ENCODE assay signal across 8 cellular contexts in genomic region chr12:57744194-57744776, GRCh38. TPM values are rescaled to one million over a fixed set of nuclear protein-coding genes. Genes with fewer than 3 reads are reported as not detected.
DNase-seq lines count a peak whose midpoint lies in the region; ATAC-seq, FAIRE-seq and TF ChIP-seq lines count a peak whose summit lies in the region.

No MANE protein-coding gene starts in this region.

- H3K27me3 ChIP-seq in K562 (ENCODE audit: control insufficient read depth in 2 of 2, insufficient read depth in 2 of 2, low read length in 2 of 2) (peaks cover 0 to 10% of the 10 kb centered on the region in 2 experiments; a peak in 2 of 5 replicates), keratinocyte (ENCODE audit: control insufficient read depth, extremely low read depth, insufficient read depth, low read length) (peaks cover 17% of the 10 kb centered on the region)

- peaks cover 19% of the 10 kb centered on the region for H3K36me3 Mint-ChIP-seq in T-cell

- in situ Hi-C loops in K562 (cut with MboI): loop anchor here (10.0 kb wide), 1 partner anchor 429 kb away; no protein-coding TSS in a partner anchor

- CTCF ChIA-PET in T-cell (lab: Charles Lee) (interaction anchor here (0.7 to 1.8 kb wide), 5 partner anchors 10 to 1188 kb away, joined by 3 to 11 read pairs (median 5); no protein-coding TSS in a partner anchor), K562 (lab: Yijun Ruan, JAX; ENCODE audit: low intra/inter-chr PET ratio) (no interaction called here)

- H3K4me1 Mint-ChIP-seq in T-cell: peaks cover 53 to 61% (median 57%) of the 10 kb centered on the region in 3 donors

- no peaks in the 10 kb centered on the region for H3K9me3 ChIP-seq in K562 (replicated peaks; ENCODE audit: control insufficient read depth, insufficient read depth, low read depth, low read length)
- H3K9me3 ChIP-seq in keratinocyte (ENCODE audit: control insufficient read depth, low read depth, low read length): no peaks in the 10 kb centered on the region

- H3K27ac Mint-ChIP-seq in T-cell: peak overlapping the region; percentile 96 to 98

- TF ChIP-seq RAD21 in K562 (CRISPR knock-in tag; conservative IDR thresholded peaks at IDR 0.05 in 1 of 2, IDR thresholded peaks at IDR 0.05 in 1 of 2): no peak

- H3K79me2 ChIP-seq in K562 (ENCODE audit: control insufficient read depth, insufficient read depth, low read length) (peaks cover 13% of the 10 kb centered on the region), keratinocyte (ENCODE audit: control insufficient read depth, insufficient read depth, low read length) (peaks cover 13% of the 10 kb centered on the region)

- WGBS in K562 (ENCODE audit: insufficient coverage, low coverage, missing lambda C conversion rate): 26% methylated on average over 21 of the region's 21 CpGs

- BruUV-seq in K562 (replicated peaks; lab: Mats Ljungman, UMichigan): no TSS peak

- H3K27me3 Mint-ChIP-seq in T-cell: no peaks in the 10 kb centered on the region

- H3K9ac ChIP-seq in K562 (ENCODE audit: insufficient read depth in 1 of 2, low read depth in 2 of 2, low read length in 2 of 2) (peak overlapping the region; percentile 88 to 95), keratinocyte (ENCODE audit: control insufficient read depth, extremely low read depth, insufficient read depth, low read length) (peak overlapping the region; percentile 99)

- dilution Hi-C loops in keratinocyte (cut with MboI; ENCODE audit: extremely low pct_ligation_motif_present, low sequenced_read_pairs): loop anchor here (25.0 kb wide), 1 partner anchor 157 kb away; the partner anchor contains the start of gene PIP4K2C

- no peaks in the 10 kb centered on the region for H4K20me1 ChIP-seq in K562 (replicated peaks; ENCODE audit: control insufficient read depth, insufficient read depth, low read length)
- no peaks in the 10 kb centered on the region for H4K20me1 ChIP-seq in keratinocyte (ENCODE audit: control insufficient read depth, extremely low read depth, insufficient read depth, low read length)

- ATAC-seq in GM19025 (IDR thresholded peaks at IDR 0.05; ENCODE audit: low read depth, unreplicated experiment) (peak; percentile 33), HG03159 (IDR thresholded peaks at IDR 0.05; ENCODE audit: unreplicated experiment) (peak; percentile 32), T-cell (replicated peaks in 1 of 4) (peak; percentile 8 to 46 (median 14)), K562 (peak; percentile 57)

- no peak for FAIRE-seq in K562 (lab: Jason Lieb, UNC)
- no peak for FAIRE-seq in keratinocyte (lab: Jason Lieb, UNC)

- POLR2A ChIA-PET in T-cell (lab: Charles Lee): interaction anchor here (0.6 to 1.4 kb wide), 3 partner anchors 10 to 195 kb away, joined by 3 to 5 read pairs (median 4); no protein-coding TSS in a partner anchor
- POLR2A ChIA-PET in K562 (lab: Yijun Ruan, JAX): interaction anchor here (0.6 to 2.5 kb wide), 15 partner anchors 9 to 229 kb away, joined by 3 to 15 read pairs (median 4); partner anchors contain the start of genes CYP27B1, DDIT3, EEF1AKMT3 and METTL1

- H3K36me3 ChIP-seq in K562 (ENCODE audit: control insufficient read depth, insufficient read depth, low read length) (peaks cover 34% of the 10 kb centered on the region), keratinocyte (ENCODE audit: control insufficient read depth in 2 of 2, extremely low read depth in 1 of 2, insufficient read depth in 2 of 2, low read length in 2 of 2) (peaks cover 10% of the 10 kb centered on the region in 2 experiments)

- H3K4me2 ChIP-seq in K562 (ENCODE audit: insufficient read depth, low read length): peak overlapping the region; percentile 88
- H3K4me2 ChIP-seq in keratinocyte (ENCODE audit: control insufficient read depth, extremely low read depth, insufficient read depth, low read depth, low read length): peak overlapping the region; percentile 94

- H3K4me3 Mint-ChIP-seq in T-cell: peak overlapping the region; percentile 93 to 97 (median 94)

- no peaks in the 10 kb centered on the region for H3K9me1 ChIP-seq in K562 (ENCODE audit: control insufficient read depth, insufficient read depth, low read length)
- no peaks in the 10 kb centered on the region for H3K9me1 ChIP-seq in keratinocyte (ENCODE audit: control insufficient read depth, extremely low read depth, insufficient read depth, low read length)

- H3K4me3 ChIP-seq in K562 (peak overlapping the region; percentile 59), keratinocyte (ENCODE audit: control insufficient read depth in 2 of 3, extremely low read depth in 1 of 3, insufficient read depth in 2 of 3, low read depth in 1 of 3, low read length in 3 of 3) (peak overlapping the region; percentile 81 to 99 (median 97))

- H2AFZ ChIP-seq in K562 (ENCODE audit: low read depth, low read length): peak overlapping the region; percentile 90
- H2AFZ ChIP-seq in keratinocyte (ENCODE audit: control insufficient read depth, low read length): peak overlapping the region; percentile 90

- H3K4me1 ChIP-seq in K562 (replicated peaks in 1 of 2; ENCODE audit: control insufficient read depth in 2 of 2, insufficient read depth in 2 of 2, low read length in 2 of 2): peaks cover 7 to 13% of the 10 kb centered on the region in 2 experiments; a peak in 3 of 5 replicates
- peaks cover 16% of the 10 kb centered on the region for H3K4me1 ChIP-seq in keratinocyte (ENCODE audit: control insufficient read depth, extremely low read depth, insufficient read depth, low read length)

- DNase-seq in T-cell: peak in 31 of 34 experiments; percentile 45 to 79 (median 68)
- peak; percentile 83 to 88 (median 88) for DNase-seq in K562 (ENCODE audit: extremely low read depth in 1 of 4, low spot score in 3 of 4)
- DNase-seq in keratinocyte (ENCODE audit: low read depth, low spot score): no peak
- DNase-seq in stimulated activated CD4-positive, alpha-beta T cell treated with anti-CD3 and anti-CD28 coated beads, Interleukin-2, amount 100 ng/mL, for 48 hours: peak; percentile 68 to 74
- no peak for DNase-seq in ecto neural progenitor cell (ENCODE audit: low spot score)

- no peak for TF ChIP-seq EP300 in K562 (IDR thresholded peaks at IDR 0.05; ENCODE audit: low read length)

- H3K27ac ChIP-seq in C4-2B: peak overlapping the region; percentile 70
- H3K27ac ChIP-seq in K562 (ENCODE audit: extremely low read depth, low read depth, low read length): peak overlapping the region; percentile 84
- peak overlapping the region; percentile 98 for H3K27ac ChIP-seq in keratinocyte (ENCODE audit: control insufficient read depth, insufficient read depth, low read length)

- no peak for TF ChIP-seq POLR2A in K562 (conservative IDR thresholded peaks at IDR 0.05)

- intact Hi-C loops in K562 (cut with micrococcal nuclease): no loop called here

- no peaks in the 10 kb centered on the region for H3K9me3 Mint-ChIP-seq in T-cell

- TF ChIP-seq CTCF in C4-2B (conservative IDR thresholded peaks at IDR 0.05) (no peak), K562 (IDR thresholded peaks at IDR 0.05 in 2 of 3, conservative IDR thresholded peaks at IDR 0.05 in 1 of 3; ENCODE audit: insufficient read depth in 2 of 3, low read depth in 1 of 3, low read length in 3 of 3) (no peak), keratinocyte (optimal IDR thresholded peaks at IDR 0.05 in 1 of 3, IDR thresholded peaks at IDR 0.05 in 1 of 3, conservative IDR thresholded peaks at IDR 0.05 in 1 of 3; ENCODE audit: extremely low read depth in 1 of 3, insufficient read depth in 2 of 3, low read length in 3 of 3) (no peak)

RNA-seq across cellular contexts. Expression of gene TSPAN31, which starts 0.6 kb away (rescaled TPM):
- 10 to 100 TPM; 12.8 to 25.6 (median 15.5) TPM for total RNA-seq in T-cell
- total RNA-seq in K562 (2011; cell fraction: chromatin; rRNA removed; ENCODE audit: low replicate concordance): 36.4 and 39.7 TPM in 2 replicates
- total RNA-seq in K562 (2011; cell fraction: nucleolus; rRNA removed): 29.6 and 31.4 TPM in 2 replicates
- total RNA-seq in K562 (2011; cell fraction: nucleoplasm; rRNA removed): 39.6 and 43.3 TPM in 2 replicates
- total RNA-seq in K562 (2014; rRNA removed): 11.3 and 14.0 TPM in 2 replicates
- total RNA-seq in K562 (2014; rRNA removed; fragmentation: Illumina TruSeq; extraction: Trizol): 14.3 and 14.7 TPM in 2 replicates
- 12.6 and 14.3 TPM in 2 replicates for total RNA-seq in K562 (2015; rRNA removed; fragmentation: Illumina TruSeq; extraction: Trizol)
- 11.0 and 12.4 TPM in 2 replicates for total RNA-seq in K562 (2021)
- polyA plus RNA-seq in K562 (2011; rRNA removed): 13.8 and 24.9 TPM in 2 replicates
- 14.8 and 19.7 TPM in 2 replicates for polyA plus RNA-seq in K562 (2011; cell fraction: cytosol; rRNA removed)
- polyA plus RNA-seq in K562 (2011; cell fraction: nucleus; rRNA removed): 14.7 and 19.0 TPM in 2 replicates
- polyA plus RNA-seq in K562 (2012): 19.0 and 31.1 TPM in 2 replicates
- 17.6 and 20.5 TPM in 2 replicates for polyA plus RNA-seq in K562 (2014; fragmentation: Illumina TruSeq; extraction: Trizol)
- polyA plus RNA-seq in K562 (2014; fragmentation: Nextera tagmentation; extraction: Ambion mirVana): 10 to 100 TPM; 20.1 to 26.4 TPM
- 11.6 and 20.3 TPM in 2 replicates for polyA plus RNA-seq in K562 (2014; rRNA removed)
- 10.0 and 19.6 TPM in 2 replicates for polyA minus RNA-seq in K562 (2011; rRNA and poly(A)+ RNA removed)
- polyA minus RNA-seq in K562 (2011; cell fraction: cytosol; rRNA and poly(A)+ RNA removed): 5.6 and 6.3 TPM in 2 replicates
- polyA minus RNA-seq in K562 (2011; cell fraction: nucleus; rRNA and poly(A)+ RNA removed): 10.2 and 10.6 TPM in 2 replicates
- polyA plus RNA-seq in keratinocyte: 37.4 to 47.7 TPM (median 40.6 TPM) in 3 replicates
- 11.4 TPM for polyA plus RNA-seq in keratinocyte (2011; ENCODE audit: low read depth)
- polyA plus RNA-seq in keratinocyte (2011; cell fraction: cytosol; rRNA removed): 20.6 and 30.6 TPM in 2 replicates
- polyA plus RNA-seq in keratinocyte (2011; cell fraction: nucleus; rRNA removed): 24.7 and 38.6 TPM in 2 replicates
- 29.2 and 34.1 TPM in 2 replicates for polyA plus RNA-seq in keratinocyte (2012; ENCODE audit: low replicate concordance)
- 31.7 to 47.4 TPM (median 40.0 TPM) in 3 replicates for polyA minus RNA-seq in keratinocyte
- polyA minus RNA-seq in keratinocyte (2011; cell fraction: cytosol; rRNA and poly(A)+ RNA removed): 26.3 TPM
- polyA minus RNA-seq in keratinocyte (2011; cell fraction: nucleus; rRNA and poly(A)+ RNA removed): 14.8 and 23.6 TPM in 2 replicates

RNA-seq across cellular contexts. Expression of gene AGAP2, which starts 5.7 kb away (rescaled TPM):
- total RNA-seq in T-cell (10 to 100 TPM; 43.2 to 74.6 (median 66.4) TPM), K562 (2014; rRNA removed) (0.18 and 0.20 TPM in 2 replicates), K562 (2014; rRNA removed; fragmentation: Illumina TruSeq; extraction: Trizol) (0.13 and 0.36 TPM in 2 replicates), K562 (2015; rRNA removed; fragmentation: Illumina TruSeq; extraction: Trizol) (0.04 and 0.08 TPM in 2 replicates), K562 (2021) (0.31 and 0.60 TPM in 2 replicates)
- 0.12 and 0.74 TPM in 2 replicates for total RNA-seq in K562 (2011; cell fraction: chromatin; rRNA removed; ENCODE audit: low replicate concordance)
- total RNA-seq in K562 (2011; cell fraction: nucleolus; rRNA removed): 0.26 and 0.67 TPM in 2 replicates
- total RNA-seq in K562 (2011; cell fraction: nucleoplasm; rRNA removed): 0.15 and 0.99 TPM in 2 replicates
- polyA plus RNA-seq in K562 (2011; rRNA removed) (0.12 and 0.36 TPM in 2 replicates), K562 (2014; fragmentation: Illumina TruSeq; extraction: Trizol) (0.19 and 0.77 TPM in 2 replicates), K562 (2014; fragmentation: Nextera tagmentation; extraction: Ambion mirVana) (under 1 TPM in 1 of 2 experiments, not detected in 1; 0.07 TPM), K562 (2014; rRNA removed) (0.20 and 0.88 TPM in 2 replicates), keratinocyte (0.13 to 0.18 TPM (median 0.15 TPM) in 3 replicates)
- polyA plus RNA-seq in K562 (2011; cell fraction: cytosol; rRNA removed): 0.06 and 0.22 TPM in 2 replicates
- polyA plus RNA-seq in K562 (2011; cell fraction: nucleus; rRNA removed): 0.39 and 0.57 TPM in 2 replicates
- polyA plus RNA-seq in K562 (2012): 0.46 and 0.65 TPM in 2 replicates
- polyA minus RNA-seq in K562 (2011; rRNA and poly(A)+ RNA removed): 0.09 and 0.67 TPM in 2 replicates
- not detected in 2 replicates for polyA minus RNA-seq in K562 (2011; cell fraction: cytosol; rRNA and poly(A)+ RNA removed)
- polyA minus RNA-seq in K562 (2011; cell fraction: nucleus; rRNA and poly(A)+ RNA removed): 0.11 and 0.27 TPM in 2 replicates
- not detected for polyA plus RNA-seq in keratinocyte (2011; ENCODE audit: low read depth)
- polyA plus RNA-seq in keratinocyte (2011; cell fraction: cytosol; rRNA removed): 0.14 and 0.29 TPM in 2 replicates
- 0.14 and 0.28 TPM in 2 replicates for polyA plus RNA-seq in keratinocyte (2011; cell fraction: nucleus; rRNA removed)
- polyA plus RNA-seq in keratinocyte (2012; ENCODE audit: low replicate concordance): 0.10 and 0.32 TPM in 2 replicates
- 0.07 to 0.59 TPM (median 0.42 TPM) in 3 replicates for polyA minus RNA-seq in keratinocyte
- polyA minus RNA-seq in keratinocyte (2011; cell fraction: cytosol; rRNA and poly(A)+ RNA removed): not detected
- 0.16 and 0.53 TPM in 2 replicates for polyA minus RNA-seq in keratinocyte (2011; cell fraction: nucleus; rRNA and poly(A)+ RNA removed)

RNA-seq across cellular contexts. Expression of gene CDK4, which starts 7.8 kb away (rescaled TPM):
- total RNA-seq in T-cell (10 to 100 TPM; 24.1 to 53.9 (median 46.2) TPM), K562 (2014; rRNA removed) (237 and 282 TPM in 2 replicates), K562 (2014; rRNA removed; fragmentation: Illumina TruSeq; extraction: Trizol) (173 and 188 TPM in 2 replicates), K562 (2015; rRNA removed; fragmentation: Illumina TruSeq; extraction: Trizol) (216 and 217 TPM in 2 replicates), K562 (2021) (238 and 253 TPM in 2 replicates)
- total RNA-seq in K562 (2011; cell fraction: chromatin; rRNA removed; ENCODE audit: low replicate concordance): 135 and 229 TPM in 2 replicates
- 165 and 176 TPM in 2 replicates for total RNA-seq in K562 (2011; cell fraction: nucleolus; rRNA removed)
- 168 and 190 TPM in 2 replicates for total RNA-seq in K562 (2011; cell fraction: nucleoplasm; rRNA removed)
- polyA plus RNA-seq in K562 (2011; rRNA removed) (429 and 436 TPM in 2 replicates), K562 (2014; fragmentation: Illumina TruSeq; extraction: Trizol) (347 and 427 TPM in 2 replicates), K562 (2014; fragmentation: Nextera tagmentation; extraction: Ambion mirVana) (10 to 100 TPM; 37.8 to 62.8 TPM), K562 (2014; rRNA removed) (309 and 339 TPM in 2 replicates), keratinocyte (146 to 176 TPM (median 153 TPM) in 3 replicates)
- 496 and 542 TPM in 2 replicates for polyA plus RNA-seq in K562 (2011; cell fraction: cytosol; rRNA removed)
- polyA plus RNA-seq in K562 (2011; cell fraction: nucleus; rRNA removed): 182 and 203 TPM in 2 replicates
- 227 and 292 TPM in 2 replicates for polyA plus RNA-seq in K562 (2012)
- 194 and 258 TPM in 2 replicates for polyA minus RNA-seq in K562 (2011; rRNA and poly(A)+ RNA removed)
- 98.1 and 128 TPM in 2 replicates for polyA minus RNA-seq in K562 (2011; cell fraction: cytosol; rRNA and poly(A)+ RNA removed)
- 95.2 and 124 TPM in 2 replicates for polyA minus RNA-seq in K562 (2011; cell fraction: nucleus; rRNA and poly(A)+ RNA removed)
- 45.4 TPM for polyA plus RNA-seq in keratinocyte (2011; ENCODE audit: low read depth)
- 120 and 126 TPM in 2 replicates for polyA plus RNA-seq in keratinocyte (2011; cell fraction: cytosol; rRNA removed)
- polyA plus RNA-seq in keratinocyte (2011; cell fraction: nucleus; rRNA removed): 61.6 and 74.2 TPM in 2 replicates
- 67.0 and 79.0 TPM in 2 replicates for polyA plus RNA-seq in keratinocyte (2012; ENCODE audit: low replicate concordance)
- polyA minus RNA-seq in keratinocyte: 92.1 to 131 TPM (median 124 TPM) in 3 replicates
- polyA minus RNA-seq in keratinocyte (2011; cell fraction: cytosol; rRNA and poly(A)+ RNA removed): 107 TPM
- 22.1 and 23.2 TPM in 2 replicates for polyA minus RNA-seq in keratinocyte (2011; cell fraction: nucleus; rRNA and poly(A)+ RNA removed)

RNA-seq across cellular contexts. Expression of gene MARCHF9, which starts 10.6 kb away (rescaled TPM):
- 10 to 100 TPM; 45.4 to 72.9 (median 71.7) TPM for total RNA-seq in T-cell
- 16.0 and 31.2 TPM in 2 replicates for total RNA-seq in K562 (2011; cell fraction: chromatin; rRNA removed; ENCODE audit: low replicate concordance)
- 19.5 and 20.8 TPM in 2 replicates for total RNA-seq in K562 (2011; cell fraction: nucleolus; rRNA removed)
- 19.7 and 22.6 TPM in 2 replicates for total RNA-seq in K562 (2011; cell fraction: nucleoplasm; rRNA removed)
- total RNA-seq in K562 (2014; rRNA removed): 6.2 and 6.9 TPM in 2 replicates
- 2.9 and 4.2 TPM in 2 replicates for total RNA-seq in K562 (2014; rRNA removed; fragmentation: Illumina TruSeq; extraction: Trizol)
- 4.6 and 5.6 TPM in 2 replicates for total RNA-seq in K562 (2015; rRNA removed; fragmentation: Illumina TruSeq; extraction: Trizol)
- total RNA-seq in K562 (2021): 10.1 and 10.7 TPM in 2 replicates
- polyA plus RNA-seq in K562 (2011; rRNA removed): 6.6 and 10.3 TPM in 2 replicates
- polyA plus RNA-seq in K562 (2011; cell fraction: cytosol; rRNA removed): 7.2 and 10.1 TPM in 2 replicates
- 18.7 and 23.4 TPM in 2 replicates for polyA plus RNA-seq in K562 (2011; cell fraction: nucleus; rRNA removed)
- polyA plus RNA-seq in K562 (2012): 7.2 and 10.2 TPM in 2 replicates
- polyA plus RNA-seq in K562 (2014; fragmentation: Illumina TruSeq; extraction: Trizol): 9.5 and 9.9 TPM in 2 replicates
- 1 to 10 TPM in 1 of 2 experiments, under 1 TPM in 1; 0.80 to 1.3 TPM for polyA plus RNA-seq in K562 (2014; fragmentation: Nextera tagmentation; extraction: Ambion mirVana)
- 9.7 and 12.4 TPM in 2 replicates for polyA plus RNA-seq in K562 (2014; rRNA removed)
- polyA minus RNA-seq in K562 (2011; rRNA and poly(A)+ RNA removed): 5.3 and 5.6 TPM in 2 replicates
- 3.7 and 4.7 TPM in 2 replicates for polyA minus RNA-seq in K562 (2011; cell fraction: cytosol; rRNA and poly(A)+ RNA removed)
- polyA minus RNA-seq in K562 (2011; cell fraction: nucleus; rRNA and poly(A)+ RNA removed): 5.0 and 5.2 TPM in 2 replicates
- polyA plus RNA-seq in keratinocyte: 10.9 to 17.0 TPM (median 12.4 TPM) in 3 replicates
- polyA plus RNA-seq in keratinocyte (2011; ENCODE audit: low read depth): 4.9 TPM
- polyA plus RNA-seq in keratinocyte (2011; cell fraction: cytosol; rRNA removed): 9.6 and 13.5 TPM in 2 replicates
- polyA plus RNA-seq in keratinocyte (2011; cell fraction: nucleus; rRNA removed): 16.9 and 17.9 TPM in 2 replicates
- polyA plus RNA-seq in keratinocyte (2012; ENCODE audit: low replicate concordance): 13.6 and 14.4 TPM in 2 replicates
- polyA minus RNA-seq in keratinocyte: 13.7 to 27.7 TPM (median 18.3 TPM) in 3 replicates
- 20.9 TPM for polyA minus RNA-seq in keratinocyte (2011; cell fraction: cytosol; rRNA and poly(A)+ RNA removed)
- polyA minus RNA-seq in keratinocyte (2011; cell fraction: nucleus; rRNA and poly(A)+ RNA removed): 4.5 and 8.8 TPM in 2 replicates

RNA-seq across cellular contexts. Expression of gene CYP27B1, which starts 22.6 kb away (rescaled TPM):
- total RNA-seq in T-cell: 1 to 10 TPM in 3 of 5 donors, under 1 TPM in 2; 0.76 to 2.1 (median 1.2) TPM
- total RNA-seq in K562 (2011; cell fraction: chromatin; rRNA removed; ENCODE audit: low replicate concordance): 12.2 and 25.6 TPM in 2 replicates
- total RNA-seq in K562 (2011; cell fraction: nucleolus; rRNA removed): 10.4 and 15.5 TPM in 2 replicates
- 9.8 and 15.3 TPM in 2 replicates for total RNA-seq in K562 (2011; cell fraction: nucleoplasm; rRNA removed)
- 1.3 and 2.2 TPM in 2 replicates for total RNA-seq in K562 (2014; rRNA removed)
- total RNA-seq in K562 (2014; rRNA removed; fragmentation: Illumina TruSeq; extraction: Trizol): 0.57 and 0.65 TPM in 2 replicates
- total RNA-seq in K562 (2015; rRNA removed; fragmentation: Illumina TruSeq; extraction: Trizol): 1.2 TPM in 2 replicates
- total RNA-seq in K562 (2021): 2.6 and 4.2 TPM in 2 replicates
- polyA plus RNA-seq in K562 (2011; rRNA removed): 2.5 and 7.0 TPM in 2 replicates
- 2.6 and 4.3 TPM in 2 replicates for polyA plus RNA-seq in K562 (2011; cell fraction: cytosol; rRNA removed)
- polyA plus RNA-seq in K562 (2011; cell fraction: nucleus; rRNA removed): 24.6 and 48.0 TPM in 2 replicates
- polyA plus RNA-seq in K562 (2012): 1.8 and 2.4 TPM in 2 replicates
- 1.5 and 1.8 TPM in 2 replicates for polyA plus RNA-seq in K562 (2014; fragmentation: Illumina TruSeq; extraction: Trizol)
- polyA plus RNA-seq in K562 (2014; fragmentation: Nextera tagmentation; extraction: Ambion mirVana): under 1 TPM; 0.18 to 0.23 TPM
- polyA plus RNA-seq in K562 (2014; rRNA removed): 3.1 and 3.8 TPM in 2 replicates
- 1.9 and 2.5 TPM in 2 replicates for polyA minus RNA-seq in K562 (2011; rRNA and poly(A)+ RNA removed)
- polyA minus RNA-seq in K562 (2011; cell fraction: cytosol; rRNA and poly(A)+ RNA removed): 0.57 TPM in 1 of 2 replicates, not detected in the other
- 6.1 and 7.3 TPM in 2 replicates for polyA minus RNA-seq in K562 (2011; cell fraction: nucleus; rRNA and poly(A)+ RNA removed)
- polyA plus RNA-seq in keratinocyte: 19.0 to 40.5 TPM (median 33.6 TPM) in 3 replicates
- 2.2 TPM for polyA plus RNA-seq in keratinocyte (2011; ENCODE audit: low read depth)
- polyA plus RNA-seq in keratinocyte (2011; cell fraction: cytosol; rRNA removed): 19.7 and 19.8 TPM in 2 replicates
- 43.4 and 50.3 TPM in 2 replicates for polyA plus RNA-seq in keratinocyte (2011; cell fraction: nucleus; rRNA removed)
- polyA plus RNA-seq in keratinocyte (2012; ENCODE audit: low replicate concordance): 5.4 and 33.7 TPM in 2 replicates
- polyA minus RNA-seq in keratinocyte: 14.0 to 33.1 TPM (median 26.7 TPM) in 3 replicates
- polyA minus RNA-seq in keratinocyte (2011; cell fraction: cytosol; rRNA and poly(A)+ RNA removed): 30.1 TPM
- polyA minus RNA-seq in keratinocyte (2011; cell fraction: nucleus; rRNA and poly(A)+ RNA removed): 13.7 and 14.6 TPM in 2 replicates

Comparison
In these comparisons a context has a peak if more than half of its experiments do, and no peak if none do; other contexts are left out.
1. DNase-seq: peak in T-cell (31 of 34), K562 (4 of 4) and stimulated activated CD4-positive, alpha-beta T cell treated with anti-CD3 and anti-CD28 coated beads, Interleukin-2, amount 100 ng/mL, for 48 hours (2 of 2); none in keratinocyte (single experiment) and ecto neural progenitor cell (single experiment).
2. RNA of gene AGAP2, which starts 5.7 kb away (total RNA-seq): 43.2 to 74.6 TPM in T-cell; 0.04 to 0.99 TPM in K562; every median in the first group is over 10 times any median in the second.
3. Peak in every context shown above with its lines, with median percentiles within 50 percentile points of each other: H3K27ac ChIP-seq and ATAC-seq.